Comparison of ENCODE assay signal across 8 cellular contexts in the genomic region with DNA sequence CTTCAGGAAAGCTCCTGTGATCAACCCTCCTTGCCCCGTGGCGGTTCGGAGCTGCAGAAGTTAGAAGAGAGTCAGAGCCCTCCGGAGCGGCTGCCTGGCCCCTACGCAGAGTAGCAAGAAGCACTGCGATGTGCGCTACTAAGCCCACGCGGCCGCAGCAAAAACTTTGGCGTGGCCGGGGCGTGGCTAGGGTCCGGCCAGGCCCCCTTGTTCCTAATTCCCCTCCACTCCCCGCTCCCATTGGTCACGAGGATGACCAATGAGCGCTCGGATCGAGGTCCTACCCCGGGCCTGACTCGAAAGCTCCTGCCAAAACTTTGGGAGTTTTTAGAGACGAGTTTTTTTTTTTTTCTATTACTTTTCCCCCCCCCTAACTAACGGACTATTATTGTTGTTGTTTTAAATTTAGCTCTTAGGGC. TPM values are rescaled to one million over a fixed set of nuclear protein-coding genes. Genes with fewer than 3 reads are reported as not detected.
DNase-seq lines count a peak whose midpoint lies in the region; ATAC-seq and TF ChIP-seq lines count a peak whose summit lies in the region.

A gene with protein sequence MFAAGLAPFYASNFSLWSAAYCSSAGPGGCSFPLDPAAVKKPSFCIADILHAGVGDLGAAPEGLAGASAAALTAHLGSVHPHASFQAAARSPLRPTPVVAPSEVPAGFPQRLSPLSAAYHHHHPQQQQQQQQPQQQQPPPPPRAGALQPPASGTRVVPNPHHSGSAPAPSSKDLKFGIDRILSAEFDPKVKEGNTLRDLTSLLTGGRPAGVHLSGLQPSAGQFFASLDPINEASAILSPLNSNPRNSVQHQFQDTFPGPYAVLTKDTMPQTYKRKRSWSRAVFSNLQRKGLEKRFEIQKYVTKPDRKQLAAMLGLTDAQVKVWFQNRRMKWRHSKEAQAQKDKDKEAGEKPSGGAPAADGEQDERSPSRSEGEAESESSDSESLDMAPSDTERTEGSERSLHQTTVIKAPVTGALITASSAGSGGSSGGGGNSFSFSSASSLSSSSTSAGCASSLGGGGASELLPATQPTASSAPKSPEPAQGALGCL (plus strand): TSS at position 354 of the 419 bp plus-strand sequence. CDS start 415 bp downstream, outside the sequence.

- ATAC-seq in GM19351 (IDR thresholded peaks at IDR 0.05; ENCODE audit: unreplicated experiment) (peak; percentile 62), HG03442 (IDR thresholded peaks at IDR 0.05; ENCODE audit: unreplicated experiment) (peak; percentile 53)

- in situ Hi-C loops in SK-MEL-5 (cut with HindIII; ENCODE audit: low pct_unique_long_range_greater_than_20kb, low sequenced_read_pairs): no loop called here

- peak within 1 kb of the TSS; percentile 98 for H3K9ac ChIP-seq in skeletal muscle satellite cell (ENCODE audit: low read depth, low read length)

- DNase-seq in COLO829 (ENCODE audit: low spot score) (peak; percentile 96), SK-MEL-5 (ENCODE audit: low read depth, low spot score) (peak; percentile 91), choroid plexus epithelial cell (ENCODE audit: low read depth) (peak; percentile 84), islet precursor cell (peak; percentile 88), NCI-H345 (lab: John Stamatoyannopoulos, UW) (no peak)

- no peak for TF ChIP-seq CTCF in choroid plexus epithelial cell (conservative IDR thresholded peaks at IDR 0.05; ENCODE audit: low read depth, low read length)

- H3K4me3 ChIP-seq in choroid plexus epithelial cell (ENCODE audit: low read depth, low read length) (peak within 1 kb of the TSS; percentile 67), skeletal muscle satellite cell (ENCODE audit: low read length) (peak within 1 kb of the TSS; percentile 94)

- peaks cover 19% of the 10 kb centered on the region for H3K36me3 ChIP-seq in skeletal muscle satellite cell (ENCODE audit: insufficient read depth, low read length)

- no peaks in the 10 kb centered on the region for H3K9me3 ChIP-seq in skeletal muscle satellite cell (replicated peaks; ENCODE audit: low read length)

- no peaks in the 10 kb centered on the region for H3K27me3 ChIP-seq in skeletal muscle satellite cell (ENCODE audit: control insufficient read depth, insufficient read depth, low read length)

- peaks cover 29% of the 10 kb centered on the region for H3K4me1 ChIP-seq in skeletal muscle satellite cell (ENCODE audit: control insufficient read depth, insufficient read depth, low read length)

- H3K4me2 ChIP-seq in skeletal muscle satellite cell (ENCODE audit: low read length): peak within 1 kb of the TSS; percentile 94

RNA-seq across cellular contexts. Expression of the gene that starts here (rescaled TPM):
- total RNA-seq in SK-MEL-5 (2014; rRNA removed; shearing (Covaris generic)): 4.9 and 5.3 TPM in 2 replicates
- polyA plus RNA-seq in SK-MEL-5 (2015; cell fraction: cytosol; rRNA removed): 9.4 and 11.7 TPM in 2 replicates
- 6.1 and 7.8 TPM in 2 replicates for polyA plus RNA-seq in SK-MEL-5 (2015; cell fraction: nucleus; rRNA removed)
- 3.8 and 3.9 TPM in 2 replicates for total RNA-seq in skeletal muscle satellite cell (2012; rRNA removed)
